In genomic region chr7:143158617-143159016, GRCh38 we compare ENCODE assay signal across 7 cellular contexts. TPM values are rescaled to one million over a fixed set of nuclear protein-coding genes. Genes with fewer than 3 reads are reported as not detected.
"Had no signal": no experiment of that assay in that cellular context is flagged by ENCODE, and none has a peak within 500 bp of the region (broad histone marks: within the 10 kb centered on the region; RNA-seq: fewer than 3 reads in every experiment).

No MANE protein-coding gene starts in this region.

RNA-seq across cellular contexts. Expression of gene TAS2R39, which starts 24.6 kb away (rescaled TPM):
- polyA plus RNA-seq: hepatocyte; immature natural killer cell; keratinocyte; liver; lung; mammary epithelial cell; naive thymus-derived CD4-positive, alpha-beta T cell had no signal

RNA-seq across cellular contexts. Expression of gene PIP, which starts 26.7 kb away (rescaled TPM):
- polyA plus RNA-seq: hepatocyte; immature natural killer cell; keratinocyte; liver; mammary epithelial cell; naive thymus-derived CD4-positive, alpha-beta T cell had no signal
